ENCODE assay signal across 26 cellular contexts in the genomic region with DNA sequence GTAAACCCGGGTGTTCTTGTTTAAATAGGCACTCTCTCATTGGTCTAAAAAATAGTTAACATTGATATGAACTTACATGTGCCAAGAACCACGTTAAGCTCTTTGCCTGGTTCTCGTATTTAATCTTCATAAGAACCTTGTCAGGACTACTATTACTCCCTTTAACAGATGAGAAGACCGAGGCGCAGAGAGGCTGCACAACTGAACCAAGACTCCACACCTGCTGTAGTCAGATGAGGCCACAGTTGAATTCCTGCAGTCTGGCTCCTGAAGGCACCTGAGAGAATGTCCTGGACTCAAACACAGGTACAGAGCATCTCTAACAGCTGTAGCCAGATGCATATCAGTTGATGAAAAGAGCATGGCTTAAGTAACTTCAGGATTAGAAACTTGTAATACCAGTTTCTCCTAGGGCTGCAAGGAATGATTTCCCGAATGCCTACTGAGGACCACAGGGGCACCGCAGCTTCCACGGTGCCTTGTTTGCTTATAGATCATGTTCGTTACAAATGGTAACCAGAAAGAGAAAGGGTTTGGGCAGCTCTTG. TPM values are rescaled to one million over a fixed set of nuclear protein-coding genes. Genes with fewer than 3 reads are reported as not detected.
A peak's percentile ranks its signal among the peaks of the same experiment; 100 is the strongest.
DNase-seq lines count a peak whose midpoint lies in the region; TF ChIP-seq lines count a peak whose summit lies in the region.
"Had no signal": no experiment of that assay in that cellular context is flagged by ENCODE, and none has a peak within 500 bp of the region (broad histone marks: within the 10 kb centered on the region; RNA-seq: fewer than 3 reads in every experiment).

No MANE protein-coding gene starts in this region.

- H3K9me3 ChIP-seq in Caco-2 (no peaks in the 10 kb centered on the region), breast epithelium (no peaks in the 10 kb centered on the region)
- H3K9me3 ChIP-seq: BE2C had no signal

- H3K4me1 ChIP-seq in Caco-2, result peaks cover 78% of the 10 kb centered on the region
- no peaks in the 10 kb centered on the region for H3K4me1 ChIP-seq in breast epithelium

- H3K36me3 ChIP-seq in Caco-2 (ENCODE audit: control insufficient read depth, insufficient read depth, low read length) (peaks cover 1% of the 10 kb centered on the region; the same call in 1 of the 2 replicates), breast epithelium (no peaks in the 10 kb centered on the region)

- no peaks in the 10 kb centered on the region for H3K27me3 Mint-ChIP-seq in Caco-2 (ENCODE audit: insufficient read depth, unreplicated experiment)

- CTCF ChIA-PET in Caco-2 (lab: Charles Lee), result interaction anchor here (0.8 kb wide), 1 partner anchor 10 kb away, joined by 4 read pairs; a partner anchor contains a TSS

- POLR2A ChIA-PET in Caco-2 (lab: Charles Lee), result interaction anchor here (1.8 kb wide), 1 partner anchor 10 kb away, joined by 9 read pairs; a partner anchor contains a TSS

- peak; percentile 54 for DNase-seq in COLO668 (lab: John Stamatoyannopoulos, UW; ENCODE audit: unreplicated experiment)
- no peak for DNase-seq in Caco-2
- peak; percentile 65 for DNase-seq in NCI-H748 (lab: John Stamatoyannopoulos, UW; ENCODE audit: unreplicated experiment)
- DNase-seq in mucosa of gallbladder (ENCODE audit: low spot score), result peak; percentile 3
- DNase-seq in NCI-H1092 treated with DMSO at 0.1 percent for 48 hours (lab: John Stamatoyannopoulos, UW), result no peak
- DNase-seq in stimulated activated CD4-positive, alpha-beta T cell treated with anti-CD3 and anti-CD28 coated beads, Interleukin-2, amount 100 ng/mL, for 48 hours, result no peak
- DNase-seq in breast epithelium (ENCODE audit: low spot score in 2 of 2), result no peak
- no peak for DNase-seq in AML-193 (lab: John Stamatoyannopoulos, UW)
- DNase-seq: BE2C; CD8-positive, alpha-beta memory T cell; DMS153; NCI-H1048; NCI-H1694; NCI-H2029 treated with DMSO at 0.1 percent for 48 hours; NCI-H2171 treated with DMSO at 0.1 percent for 48 hours; NCI-H345; NCI-H524 treated with DMSO at 0.1 percent for 48 hours; SHP77; SW 1271; T-helper 17 cell had no signal

- peaks cover 57% of the 10 kb centered on the region for H3K4me1 Mint-ChIP-seq in Caco-2 (ENCODE audit: low read depth, unreplicated experiment)
- H3K4me1 Mint-ChIP-seq: CD14-positive monocyte; CD8-positive, alpha-beta memory T cell; IgD-negative memory B cell; T-helper 17 cell had no signal

- H3K4me3 Mint-ChIP-seq in Caco-2 (ENCODE audit: unreplicated experiment), result no peak overlapping the region
- H3K4me3 Mint-ChIP-seq: CD14-positive monocyte; CD8-positive, alpha-beta memory T cell; IgD-negative memory B cell; T-helper 17 cell had no signal

- intact Hi-C loops in Caco-2 (cut with micrococcal nuclease; ENCODE audit: unreplicated experiment), result loop anchor here (1.0 kb wide), 2 partner anchors 9 to 24 kb away; no protein-coding TSS in a partner anchor
- intact Hi-C loops in breast epithelium (cut with DNase I; ENCODE audit: low total_unique reads), result no loop called here

- H3K9me3 Mint-ChIP-seq in Caco-2 (ENCODE audit: unreplicated experiment), result no peaks in the 10 kb centered on the region
- H3K9me3 Mint-ChIP-seq: CD14-positive monocyte; CD8-positive, alpha-beta memory T cell; IgD-negative memory B cell had no signal

- no peak for TF ChIP-seq CTCF in Caco-2 (IDR thresholded peaks at IDR 0.05; ENCODE audit: insufficient read depth in 1 of 2, low read depth in 1 of 2, low read length in 1 of 2, severe bottlenecking in 1 of 2, unreplicated experiment in 1 of 2)
- no peak for TF ChIP-seq CTCF in breast epithelium (IDR thresholded peaks at IDR 0.05)

- no peak overlapping the region for H3K4me3 ChIP-seq in Caco-2 (ENCODE audit: low read depth, low read length)
- no peak overlapping the region for H3K4me3 ChIP-seq in breast epithelium
- H3K4me3 ChIP-seq: SK-N-MC had no signal

- H3K27ac Mint-ChIP-seq in Caco-2 (ENCODE audit: unreplicated experiment), result peak overlapping the region; percentile 61
- H3K27ac Mint-ChIP-seq: CD14-positive monocyte; CD8-positive, alpha-beta memory T cell; IgD-negative memory B cell; T-helper 17 cell had no signal

- H3K27me3 ChIP-seq in Caco-2 (replicated peaks; ENCODE audit: control insufficient read depth, insufficient read depth, low read length) (no peaks in the 10 kb centered on the region), breast epithelium (no peaks in the 10 kb centered on the region)
- H3K27me3 ChIP-seq: BE2C had no signal

- peaks cover 16% of the 10 kb centered on the region for H3K36me3 Mint-ChIP-seq in Caco-2 (ENCODE audit: insufficient read depth, unreplicated experiment)
- H3K36me3 Mint-ChIP-seq: CD14-positive monocyte, IgD-negative memory B cell had no signal

- peak overlapping the region in 1 of 2 donors; percentile 29 for H3K27ac ChIP-seq in breast epithelium
- H3K27ac ChIP-seq: RWPE1, SK-N-MC had no signal

- no TSS peak for BruUV-seq in Caco-2 (replicated peaks; lab: Mats Ljungman, UMichigan)

- TF ChIP-seq POLR2A in breast epithelium (IDR thresholded peaks at IDR 0.05), result no peak

RNA-seq across cellular contexts. Expression of a gene that starts 9.5 kb away (rescaled TPM):
- total RNA-seq in Caco-2 (2022), result 75.9 and 87.0 TPM in 2 replicates
- total RNA-seq in mucosa of gallbladder, result 1.7 TPM
- under 1 TPM in 2 of 3 donors, not detected in 1; 0.29 to 0.33 TPM for total RNA-seq in breast epithelium
- total RNA-seq: CD8-positive, alpha-beta memory T cell; Daoy; G401; T-helper 17 cell had no signal

Comparison
In these comparisons a context has a peak if more than half of its experiments do, and no peak if none do; other contexts are left out.
1. DNase-seq: peak in COLO668 (single experiment), NCI-H748 (single experiment) and mucosa of gallbladder (single experiment); none in Caco-2 (0 of 2), NCI-H1092 treated with DMSO at 0.1 percent for 48 hours (single experiment), stimulated activated CD4-positive, alpha-beta T cell treated with anti-CD3 and anti-CD28 coated beads, Interleukin-2, amount 100 ng/mL, for 48 hours (0 of 2), breast epithelium (0 of 2) and AML-193 (0 of 2).
2. RNA of a gene that starts 9.5 kb away (total RNA-seq): 75.9 to 87.0 TPM in Caco-2; 1.7 TPM in mucosa of gallbladder (single experiment) and 0.29 to 0.33 TPM in breast epithelium; every median in the first group is over 10 times any median in the second.